Comparison of ENCODE assay signal across 14 cellular contexts in genomic region chr14:65948302-65948701, GRCh38.
"Had no signal": no experiment of that assay in that cellular context is flagged by ENCODE, and none has a peak within 500 bp of the region (broad histone marks: within the 10 kb centered on the region; RNA-seq: fewer than 3 reads in every experiment).

No MANE protein-coding gene starts in this region.

- H3K36me3 Mint-ChIP-seq: naive B cell had no signal

- H3K4me1 ChIP-seq: body of pancreas, vagina had no signal

- H3K4me3 ChIP-seq: body of pancreas, right atrium auricular region, thyroid gland, vagina had no signal

- H3K27me3 ChIP-seq: body of pancreas, right atrium auricular region, thyroid gland, vagina had no signal

- H3K36me3 ChIP-seq: right atrium auricular region, thyroid gland, vagina had no signal

- DNase-seq: activated CD4-positive, alpha-beta T cell treated with anti-CD3 and anti-CD28 coated beads for 4 hours; activated gamma-delta T cell; activated T-cell treated with anti-CD3 and anti-CD28 coated beads, Interleukin-2, amount 50 U/mL, for 24 hours; amniotic stem cell; body of pancreas; effector memory CD4-positive, alpha-beta T cell; kidney glomerular epithelial cell; naive B cell; small intestine; T1000; thyroid gland had no signal

- H3K27ac ChIP-seq: body of pancreas, epithelial cell of prostate, right atrium auricular region, thyroid gland, vagina had no signal

- H3K4me3 Mint-ChIP-seq: activated T-cell treated with anti-CD3 and anti-CD28 coated beads, Interleukin-2, amount 50 U/mL, for 24 hours; naive B cell had no signal

- ATAC-seq: body of pancreas had no signal

- H3K27ac Mint-ChIP-seq: activated T-cell treated with anti-CD3 and anti-CD28 coated beads, Interleukin-2, amount 50 U/mL, for 24 hours had no signal

- H3K9me3 Mint-ChIP-seq: activated T-cell treated with anti-CD3 and anti-CD28 coated beads, Interleukin-2, amount 50 U/mL, for 24 hours; naive B cell had no signal

- H3K4me1 Mint-ChIP-seq: naive B cell had no signal

- H3K9me3 ChIP-seq: body of pancreas, right atrium auricular region, thyroid gland, vagina had no signal
